10 cellular contexts compared by ENCODE assay signal in the genomic region with DNA sequence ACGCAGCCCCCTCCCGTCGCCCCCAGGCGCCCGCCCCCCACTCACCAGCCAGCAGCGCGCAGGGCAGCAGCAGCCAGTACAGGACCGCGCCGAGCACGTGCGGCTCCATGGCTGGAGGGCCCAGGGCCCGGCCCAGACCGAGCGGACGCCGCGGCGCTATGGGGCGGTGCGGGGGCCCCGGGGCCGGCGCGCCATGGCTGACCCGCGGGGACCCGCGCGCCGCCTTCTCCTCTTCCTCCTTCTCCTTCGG. TPM values are rescaled to one million over a fixed set of nuclear protein-coding genes. Genes with fewer than 3 reads are reported as not detected.
DNase-seq lines count a peak whose midpoint lies in the region; ATAC-seq and TF ChIP-seq lines count a peak whose summit lies in the region.
"Had no signal": no experiment of that assay in that cellular context is flagged by ENCODE, and none has a peak within 500 bp of the region (broad histone marks: within the 10 kb centered on the region; RNA-seq: fewer than 3 reads in every experiment).

No MANE protein-coding gene starts in this region.

- H3K27me3 Mint-ChIP-seq in activated T-cell treated with anti-CD3 and anti-CD28 coated beads, Interleukin-2, amount 50 U/mL, for 24 hours = no peaks in the 10 kb centered on the region
- H3K27me3 Mint-ChIP-seq: activated naive CD8-positive, alpha-beta T cell; IgD-negative memory B cell had no signal

- no peak for DNase-seq in activated T-cell treated with anti-CD3 and anti-CD28 coated beads, Interleukin-2, amount 50 U/mL, for 24 hours
- DNase-seq in activated T-cell treated with anti-CD3 and anti-CD28 coated beads for 4 hours (no peak), mammary epithelial cell (no peak), lower lobe of right lung (no peak), NAMALWA (ENCODE audit: low spot score) (no peak), HuH-7 (ENCODE audit: low spot score) (no peak), NCI-H524 (lab: John Stamatoyannopoulos, UW) (no peak)

- H3K4me3 Mint-ChIP-seq in activated T-cell treated with anti-CD3 and anti-CD28 coated beads, Interleukin-2, amount 50 U/mL, for 24 hours = peak overlapping the region; percentile 83

- H3K9me3 ChIP-seq in mammary epithelial cell (replicated peaks; ENCODE audit: insufficient read depth, low read length) (no peaks in the 10 kb centered on the region), lower lobe of right lung (no peaks in the 10 kb centered on the region)

- no TSS peak for BruUV-seq in mammary epithelial cell (replicated peaks; lab: Mats Ljungman, UMichigan)

- H4K20me1 ChIP-seq in mammary epithelial cell (ENCODE audit: insufficient read depth, low read length) = peaks cover 4% of the 10 kb centered on the region

- no peaks in the 10 kb centered on the region for H3K9me3 Mint-ChIP-seq in activated T-cell treated with anti-CD3 and anti-CD28 coated beads, Interleukin-2, amount 50 U/mL, for 24 hours
- H3K9me3 Mint-ChIP-seq: IgD-negative memory B cell had no signal

- no CpG with 5 or more reads among the region's 32 CpGs for WGBS in mammary epithelial cell (ENCODE audit: low coverage, missing lambda C conversion rate)
- WGBS in urinary bladder = under 1% methylated on average over 32 of the region's 32 CpGs

- ATAC-seq in lower lobe of right lung = peak; percentile 53 to 57

- H3K36me3 Mint-ChIP-seq in activated T-cell treated with anti-CD3 and anti-CD28 coated beads, Interleukin-2, amount 50 U/mL, for 24 hours (ENCODE audit: low read depth) = peaks cover 16% of the 10 kb centered on the region
- H3K36me3 Mint-ChIP-seq: activated naive CD8-positive, alpha-beta T cell; IgD-negative memory B cell had no signal

- H3K4me3 ChIP-seq in mammary epithelial cell (replicated peaks in 1 of 3; ENCODE audit: insufficient read depth in 1 of 3, low read depth in 2 of 3, low read length in 3 of 3) = peak overlapping the region; percentile 57 to 76 (median 65)
- peak overlapping the region; percentile 71 for H3K4me3 ChIP-seq in lower lobe of right lung
- H3K4me3 ChIP-seq in urinary bladder (ENCODE audit: low read depth, low read length) = peak overlapping the region; percentile 77

- in situ Hi-C loops in mammary epithelial cell (cut with MboI; ENCODE audit: low sequenced_read_pairs in 2 of 2) = loop anchor here in 1 of 2 donors (5.0 kb wide), 1 partner anchor 37 kb away; no protein-coding TSS in a partner anchor

- no peaks in the 10 kb centered on the region for H3K36me3 ChIP-seq in mammary epithelial cell (ENCODE audit: insufficient read depth, low read length)
- no peaks in the 10 kb centered on the region for H3K36me3 ChIP-seq in lower lobe of right lung
- H3K36me3 ChIP-seq in urinary bladder (ENCODE audit: insufficient read depth) = no peaks in the 10 kb centered on the region

- CTCF ChIA-PET in mammary epithelial cell (lab: Charles Lee; ENCODE audit: low non-redundant PET) = interaction anchor here (0.6 to 1.5 kb wide), 2 partner anchors 47 to 184 kb away, joined by 3 to 37 read pairs; no protein-coding TSS in a partner anchor

- H3K4me1 ChIP-seq in mammary epithelial cell (ENCODE audit: insufficient read depth, low read length) = peaks cover 31% of the 10 kb centered on the region
- H3K4me1 ChIP-seq in lower lobe of right lung = peaks cover 52% of the 10 kb centered on the region
- no peaks in the 10 kb centered on the region for H3K4me1 ChIP-seq in urinary bladder (ENCODE audit: insufficient read depth)

- intact Hi-C loops in mammary epithelial cell (cut with micrococcal nuclease) = loop anchor here (1.0 to 5.0 kb wide), 3 partner anchors 40 to 212 kb away; a partner anchor contains a TSS
- intact Hi-C loops in lower lobe of right lung (cut with DNase I) = no loop called here

- H3K27me3 ChIP-seq in mammary epithelial cell (ENCODE audit: insufficient read depth, low read length) = no peaks in the 10 kb centered on the region
- no peaks in the 10 kb centered on the region for H3K27me3 ChIP-seq in lower lobe of right lung (ENCODE audit: low read depth)

- H3K27ac ChIP-seq in mammary epithelial cell (ENCODE audit: insufficient read depth, low read depth, low read length) (peak overlapping the region; percentile 76), lower lobe of right lung (peak overlapping the region; percentile 94), urinary bladder (ENCODE audit: low read depth) (peak overlapping the region; percentile 94)

- peak overlapping the region; percentile 62 for H2AFZ ChIP-seq in mammary epithelial cell (ENCODE audit: low read depth, low read length)

- no peak overlapping the region for H3K27ac Mint-ChIP-seq in activated T-cell treated with anti-CD3 and anti-CD28 coated beads, Interleukin-2, amount 50 U/mL, for 24 hours
- H3K27ac Mint-ChIP-seq: activated naive CD8-positive, alpha-beta T cell had no signal

- H3K9ac ChIP-seq in mammary epithelial cell (ENCODE audit: insufficient read depth, low read length) = peak overlapping the region; percentile 80

- peaks cover 52% of the 10 kb centered on the region for H3K79me2 ChIP-seq in mammary epithelial cell (ENCODE audit: insufficient read depth, low read length)

- H3K4me2 ChIP-seq in mammary epithelial cell (ENCODE audit: insufficient read depth, low read depth, low read length) = peak overlapping the region; percentile 98

- H3K4me1 Mint-ChIP-seq in activated T-cell treated with anti-CD3 and anti-CD28 coated beads, Interleukin-2, amount 50 U/mL, for 24 hours (ENCODE audit: low read depth) = peaks cover 46% of the 10 kb centered on the region

- dilution Hi-C loops in mammary epithelial cell (cut with HindIII; ENCODE audit: low sequenced_read_pairs) = loop anchor here (5.0 to 10.0 kb wide), 8 partner anchors 32 to 520 kb away; a partner anchor contains a TSS

- no peak for TF ChIP-seq CTCF in mammary epithelial cell (conservative IDR thresholded peaks at IDR 0.05 in 1 of 2, IDR thresholded peaks at IDR 0.05 in 1 of 2; ENCODE audit: extremely low read depth in 1 of 2, insufficient read depth in 1 of 2, low read depth in 1 of 2, low read length in 2 of 2)
- TF ChIP-seq CTCF in lower lobe of right lung (IDR thresholded peaks at IDR 0.05) = no peak

RNA-seq across cellular contexts. Expression of a gene that starts 0.2 kb away (rescaled TPM):
- total RNA-seq in mammary epithelial cell = 100 to 1,000 TPM; 165 to 215 TPM
- 144 TPM for polyA plus RNA-seq in mammary epithelial cell
- 339 TPM for polyA minus RNA-seq in mammary epithelial cell
- total RNA-seq in lower lobe of right lung = 164 TPM
- 62.0 TPM for total RNA-seq in urinary bladder
- 205 TPM for polyA plus RNA-seq in urinary bladder

RNA-seq across cellular contexts. Expression of a gene that starts 18.8 kb away (rescaled TPM):
- total RNA-seq in mammary epithelial cell (10 to 100 TPM in 1 of 2 donors, 1 to 10 TPM in 1; 3.5 to 22.0 TPM), lower lobe of right lung (3.5 TPM), urinary bladder (4.0 TPM)
- polyA plus RNA-seq in mammary epithelial cell (13.6 TPM), urinary bladder (1.5 TPM)
- 20.1 TPM for polyA minus RNA-seq in mammary epithelial cell

RNA-seq across cellular contexts. Expression of a gene that starts 26.9 kb away (rescaled TPM):
- total RNA-seq in mammary epithelial cell (100 to 1,000 TPM in 1 of 2 donors, 10 to 100 TPM in 1; 51.5 to 136 TPM), lower lobe of right lung (87.8 TPM), urinary bladder (28.8 TPM)
- polyA plus RNA-seq in mammary epithelial cell (145 TPM), urinary bladder (167 TPM)
- 63.6 TPM for polyA minus RNA-seq in mammary epithelial cell
